Comparison of ENCODE assay signal across 13 cellular contexts in the genomic region with DNA sequence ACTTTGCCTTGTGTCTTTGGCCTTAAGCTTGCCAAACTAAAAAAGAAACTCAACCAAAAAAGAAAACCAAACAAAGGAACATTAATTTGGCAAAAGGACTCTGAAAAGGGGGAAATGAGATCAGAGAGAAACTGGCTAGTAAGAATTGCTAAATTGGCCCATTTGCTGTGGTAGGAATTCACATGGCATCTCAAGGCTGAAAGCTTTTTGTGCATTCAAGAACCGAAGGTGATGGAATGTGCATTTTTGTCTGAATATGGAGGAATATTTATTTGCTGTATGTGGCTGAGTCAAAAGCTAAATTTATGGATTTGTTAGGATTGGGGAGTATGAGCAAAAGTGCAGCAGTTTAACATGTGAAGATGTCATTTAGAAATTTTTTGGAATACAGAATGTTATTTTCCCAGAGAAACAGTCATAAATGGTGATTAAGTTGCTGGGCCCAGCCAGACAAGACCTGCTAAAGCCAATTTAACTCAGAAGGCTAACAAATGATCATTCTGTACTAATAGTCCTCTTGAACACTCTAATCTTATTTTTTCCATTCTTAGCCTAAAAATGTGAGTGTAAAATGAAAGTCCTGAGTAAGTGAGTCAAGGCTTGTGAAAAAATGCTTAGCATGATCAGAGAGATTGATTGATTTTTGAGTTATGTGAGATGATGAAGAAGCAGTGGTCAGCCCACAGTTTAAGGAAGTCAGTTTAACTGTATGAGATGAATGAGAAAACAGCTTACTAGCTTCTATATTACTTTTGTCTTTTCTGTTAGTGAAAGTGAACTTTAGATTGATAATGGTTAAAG.
DNase-seq lines count a peak whose midpoint lies in the region; ATAC-seq and TF ChIP-seq lines count a peak whose summit lies in the region.
"Had no signal": no experiment of that assay in that cellular context is flagged by ENCODE, and none has a peak within 500 bp of the region (broad histone marks: within the 10 kb centered on the region; RNA-seq: fewer than 3 reads in every experiment).

No MANE protein-coding gene starts in this region.

- intact Hi-C loops in posterior cingulate gyrus (cut with DNase I), result loop anchor here (10.0 kb wide), 1 partner anchor 95 kb away; a partner anchor contains a TSS

- no peak overlapping the region for H3K9ac ChIP-seq in parathyroid adenoma
- H3K9ac ChIP-seq: neural progenitor cell had no signal

- H3K4me2 ChIP-seq in parathyroid adenoma (ENCODE audit: low read length), result peak overlapping the region; percentile 9
- H3K4me2 ChIP-seq: neural progenitor cell had no signal

- no peaks in the 10 kb centered on the region for H3K9me3 ChIP-seq in parathyroid adenoma (ENCODE audit: control insufficient read depth, low read length)

- no peak for TF ChIP-seq CTCF in parathyroid adenoma (IDR thresholded peaks at IDR 0.05)

- no peak for ATAC-seq in GM18858 (IDR thresholded peaks at IDR 0.05; ENCODE audit: unreplicated experiment)

- no peaks in the 10 kb centered on the region for H3K36me3 ChIP-seq in parathyroid adenoma (ENCODE audit: control insufficient read depth, insufficient read depth, low read length)
- H3K36me3 ChIP-seq: neural progenitor cell had no signal

- H3K4me3 ChIP-seq in parathyroid adenoma (ENCODE audit: low read depth, low read length), result no peak overlapping the region
- H3K4me3 ChIP-seq: neural progenitor cell had no signal

- peaks cover 20% of the 10 kb centered on the region for H3K4me1 ChIP-seq in parathyroid adenoma
- H3K4me1 ChIP-seq: neural progenitor cell had no signal

- H3K27me3 ChIP-seq in parathyroid adenoma (ENCODE audit: control insufficient read depth, insufficient read depth, low read length), result no peaks in the 10 kb centered on the region
- H3K27me3 ChIP-seq: brain microvascular endothelial cell, neural progenitor cell had no signal

- peak overlapping the region; percentile 24 for H3K27ac ChIP-seq in parathyroid adenoma
- H3K27ac ChIP-seq: brain microvascular endothelial cell, neural progenitor cell had no signal

- H3K79me2 ChIP-seq in parathyroid adenoma, result peaks cover 16% of the 10 kb centered on the region

- DNase-seq in AG08396 (ENCODE audit: low spot score) (peak; percentile 19), MV-4-11 (lab: John Stamatoyannopoulos, UW) (peak; percentile 66), dermis blood vessel endothelial cell (peak; percentile 24), NCI-H1092 (lab: John Stamatoyannopoulos, UW) (no peak), iPS-NIHi7 (ENCODE audit: extremely low spot score) (no peak), posterior cingulate gyrus (no peak)
- DNase-seq: activated CD8-positive, alpha-beta memory T cell treated with anti-CD3 and anti-CD28 coated beads, Interleukin-2, amount 50 U/mL, for 4 hours; brain microvascular endothelial cell; GF-D8; T1000 had no signal

- no peak overlapping the region for H2AFZ ChIP-seq in parathyroid adenoma
- H2AFZ ChIP-seq: neural progenitor cell had no signal

Comparison
In these comparisons a context has a peak if more than half of its experiments do, and no peak if none do; other contexts are left out.
1. DNase-seq: peak in AG08396 (single experiment), MV-4-11 (single experiment) and dermis blood vessel endothelial cell (single experiment); none in NCI-H1092 (single experiment), iPS-NIHi7 (single experiment) and posterior cingulate gyrus (0 of 10).